ENCODE assay signal across 9 cellular contexts in genomic region chr7:130272456-130273080, GRCh38. TPM values are rescaled to one million over a fixed set of nuclear protein-coding genes. Genes with fewer than 3 reads are reported as not detected.
DNase-seq lines count a peak whose midpoint lies in the region; ATAC-seq, FAIRE-seq and TF ChIP-seq lines count a peak whose summit lies in the region.
"Had no signal": no experiment of that assay in that cellular context is flagged by ENCODE, and none has a peak within 500 bp of the region (broad histone marks: within the 10 kb centered on the region; RNA-seq: fewer than 3 reads in every experiment).

No MANE protein-coding gene starts in this region.

- H3K36me3 ChIP-seq in bronchial epithelial cell (ENCODE audit: control insufficient read depth, insufficient read depth, low read length), result no peaks in the 10 kb centered on the region

- H3K4me3 Mint-ChIP-seq in naive thymus-derived CD8-positive, alpha-beta T cell, result peak overlapping the region in 8 of 10 donors; percentile 66 to 92 (median 80)
- peak overlapping the region in 1 of 2 donors; percentile 8 for H3K4me3 Mint-ChIP-seq in stimulated activated naive CD8-positive, alpha-beta T cell treated with anti-CD3 and anti-CD28 coated beads, Interleukin-15, amount 100 ng/mL, for 72 hours

- POLR2A ChIA-PET in naive thymus-derived CD8-positive, alpha-beta T cell (lab: Charles Lee), result no interaction called here

- no peak for TF ChIP-seq CTCF in bronchial epithelial cell (IDR thresholded peaks at IDR 0.05; ENCODE audit: insufficient read depth, low read length, severe bottlenecking)

- H3K36me3 Mint-ChIP-seq in naive thymus-derived CD8-positive, alpha-beta T cell, result no peaks in the 10 kb centered on the region

- no peak for ATAC-seq in naive thymus-derived CD8-positive, alpha-beta T cell
- no peak for ATAC-seq in stimulated activated naive CD8-positive, alpha-beta T cell treated with anti-CD3 and anti-CD28 coated beads, Interleukin-15, amount 100 ng/mL, for 72 hours

- FAIRE-seq in bronchial epithelial cell (lab: Jason Lieb, UNC), result no peak

- peaks cover 0 to 5% (median 0%) of the 10 kb centered on the region in 5 donors for H3K27me3 Mint-ChIP-seq in naive thymus-derived CD8-positive, alpha-beta T cell
- no peaks in the 10 kb centered on the region for H3K27me3 Mint-ChIP-seq in stimulated activated naive CD8-positive, alpha-beta T cell treated with anti-CD3 and anti-CD28 coated beads, Interleukin-15, amount 100 ng/mL, for 72 hours

- no peak overlapping the region for H3K4me3 ChIP-seq in bronchial epithelial cell (ENCODE audit: low read depth, low read length)

- DNase-seq in COLO668 (lab: John Stamatoyannopoulos, UW; ENCODE audit: unreplicated experiment) (peak; percentile 22), NCI-H187 (lab: John Stamatoyannopoulos, UW) (peak; percentile 62 to 72), bronchial epithelial cell (ENCODE audit: low read depth) (peak; percentile 71), superior temporal gyrus (ENCODE audit: extremely low spot score) (no peak), SW 1271 (lab: John Stamatoyannopoulos, UW) (no peak)
- no peak for DNase-seq in naive thymus-derived CD8-positive, alpha-beta T cell
- DNase-seq in stimulated activated naive CD8-positive, alpha-beta T cell treated with anti-CD3 and anti-CD28 coated beads, Interleukin-15, amount 100 ng/mL, for 72 hours, result no peak
- DNase-seq in activated CD4-positive, CD25-positive, alpha-beta regulatory T cell (lab: John Stamatoyannopoulos, UW), result no peak

- peaks cover 3 to 15% (median 9%) of the 10 kb centered on the region in 4 donors for H3K4me1 Mint-ChIP-seq in naive thymus-derived CD8-positive, alpha-beta T cell
- H3K4me1 Mint-ChIP-seq in stimulated activated naive CD8-positive, alpha-beta T cell treated with anti-CD3 and anti-CD28 coated beads, Interleukin-15, amount 100 ng/mL, for 72 hours, result peaks cover 52% of the 10 kb centered on the region

- peak overlapping the region in 4 of 10 donors; percentile 66 to 87 (median 78) for H3K27ac Mint-ChIP-seq in naive thymus-derived CD8-positive, alpha-beta T cell
- H3K27ac Mint-ChIP-seq in stimulated activated naive CD8-positive, alpha-beta T cell treated with anti-CD3 and anti-CD28 coated beads, Interleukin-15, amount 100 ng/mL, for 72 hours, result no peak overlapping the region

- H3K9me3 Mint-ChIP-seq in naive thymus-derived CD8-positive, alpha-beta T cell, result no peaks in the 10 kb centered on the region
- H3K9me3 Mint-ChIP-seq in stimulated activated naive CD8-positive, alpha-beta T cell treated with anti-CD3 and anti-CD28 coated beads, Interleukin-15, amount 100 ng/mL, for 72 hours, result no peaks in the 10 kb centered on the region

- H3K27me3 ChIP-seq in bronchial epithelial cell (ENCODE audit: control insufficient read depth, insufficient read depth, low read length), result no peaks in the 10 kb centered on the region

RNA-seq across cellular contexts. Expression of gene CPA2, which starts 5.9 kb away (rescaled TPM):
- total RNA-seq in bronchial epithelial cell, result not detected in 2 replicates
- total RNA-seq in naive thymus-derived CD8-positive, alpha-beta T cell, result not detected
- not detected for polyA plus RNA-seq in naive thymus-derived CD8-positive, alpha-beta T cell
- total RNA-seq: glomerular endothelial cell had no signal

RNA-seq across cellular contexts. Expression of gene CPA4, which starts 20.4 kb away (rescaled TPM):
- total RNA-seq in bronchial epithelial cell, result 5.3 and 5.6 TPM in 2 replicates
- total RNA-seq in naive thymus-derived CD8-positive, alpha-beta T cell, result not detected
- not detected for polyA plus RNA-seq in naive thymus-derived CD8-positive, alpha-beta T cell

Comparison
In these comparisons a context has a peak if more than half of its experiments do, and no peak if none do; other contexts are left out.
1. DNase-seq: peak in COLO668 (single experiment), NCI-H187 (2 of 2) and bronchial epithelial cell (single experiment); none in naive thymus-derived CD8-positive, alpha-beta T cell (0 of 10), stimulated activated naive CD8-positive, alpha-beta T cell treated with anti-CD3 and anti-CD28 coated beads, Interleukin-15, amount 100 ng/mL, for 72 hours (0 of 2), superior temporal gyrus (single experiment), activated CD4-positive, CD25-positive, alpha-beta regulatory T cell (0 of 4) and SW 1271 (0 of 2).